ENCODE assay signal across 25 cellular contexts in the genomic region with DNA sequence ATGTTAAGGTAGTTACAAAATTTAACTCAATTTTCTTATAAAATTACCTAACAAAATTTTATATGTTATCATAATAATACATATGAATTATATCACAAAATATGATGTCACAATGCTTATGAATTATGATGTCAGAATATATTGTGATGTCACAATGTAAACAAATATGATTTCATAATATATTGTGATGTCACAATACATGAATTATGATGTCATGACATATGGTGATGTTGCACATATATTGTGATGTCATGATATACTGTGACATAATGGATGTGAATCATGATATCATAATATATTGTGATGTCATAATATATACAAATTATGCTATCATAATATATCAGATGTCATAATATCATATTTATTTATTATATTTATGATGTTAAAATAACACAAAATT.
DNase-seq lines count a peak whose midpoint lies in the region; ATAC-seq, FAIRE-seq and TF ChIP-seq lines count a peak whose summit lies in the region.
"Had no signal": no experiment of that assay in that cellular context is flagged by ENCODE, and none has a peak within 500 bp of the region (broad histone marks: within the 10 kb centered on the region; RNA-seq: fewer than 3 reads in every experiment).

No MANE protein-coding gene starts in this region.

- H3K27ac Mint-ChIP-seq in GM23338: no peak overlapping the region
- no peak overlapping the region for H3K27ac Mint-ChIP-seq in naive thymus-derived CD4-positive, alpha-beta T cell
- H3K27ac Mint-ChIP-seq: CD8-positive, alpha-beta T cell; IgD-negative memory B cell had no signal

- no peaks in the 10 kb centered on the region for H3K4me1 Mint-ChIP-seq in GM23338
- no peaks in the 10 kb centered on the region for H3K4me1 Mint-ChIP-seq in naive thymus-derived CD4-positive, alpha-beta T cell
- H3K4me1 Mint-ChIP-seq: IgD-negative memory B cell had no signal

- H3K36me3 ChIP-seq in GM23338 (ENCODE audit: insufficient read depth) (peaks cover 7% of the 10 kb centered on the region; the same call in 1 of the 2 replicates), kidney (ENCODE audit: control insufficient read depth in 1 of 2, insufficient read depth in 2 of 2, low read length in 2 of 2) (no peaks in the 10 kb centered on the region)
- no peaks in the 10 kb centered on the region for H3K36me3 ChIP-seq in naive thymus-derived CD4-positive, alpha-beta T cell (ENCODE audit: control insufficient read depth in 2 of 3, insufficient read depth in 3 of 3, low read length in 3 of 3)
- H3K36me3 ChIP-seq: HAP-1, SJSA1 had no signal

- peaks cover 22% of the 10 kb centered on the region; the same call in 2 of the 3 replicates for H3K36me3 Mint-ChIP-seq in GM23338 (ENCODE audit: low read depth)
- no peaks in the 10 kb centered on the region for H3K36me3 Mint-ChIP-seq in naive thymus-derived CD4-positive, alpha-beta T cell
- H3K36me3 Mint-ChIP-seq: CD8-positive, alpha-beta T cell; IgD-negative memory B cell had no signal

- no peak overlapping the region for H3K27ac ChIP-seq in GM23338 (ENCODE audit: low read depth)
- H3K27ac ChIP-seq in kidney (ENCODE audit: low read depth in 2 of 2, low read length in 2 of 2): no peak overlapping the region
- no peak overlapping the region for H3K27ac ChIP-seq in naive thymus-derived CD4-positive, alpha-beta T cell (ENCODE audit: low read depth, low read length)
- H3K27ac ChIP-seq: HL-60, SJSA1 had no signal

- H3K27me3 ChIP-seq in GM23338 (ENCODE audit: insufficient read depth): no peaks in the 10 kb centered on the region
- H3K27me3 ChIP-seq in naive thymus-derived CD4-positive, alpha-beta T cell (ENCODE audit: control insufficient read depth in 2 of 2, insufficient read depth in 2 of 2, low read length in 2 of 2): no peaks in the 10 kb centered on the region
- H3K27me3 ChIP-seq: SJSA1 had no signal

- H3K9me3 Mint-ChIP-seq in GM23338: peaks cover 89% of the 10 kb centered on the region
- H3K9me3 Mint-ChIP-seq in naive thymus-derived CD4-positive, alpha-beta T cell: peaks cover 5 to 60% (median 22%) of the 10 kb centered on the region in 11 donors

- H4K20me1 ChIP-seq in GM23338 (replicated peaks; ENCODE audit: insufficient read depth): no peaks in the 10 kb centered on the region

- FAIRE-seq in kidney (lab: Jason Lieb, UNC) (peak; percentile 52), GM19239 (lab: Jason Lieb, UNC) (no peak)

- no peaks in the 10 kb centered on the region for H3K79me2 ChIP-seq in GM23338 (replicated peaks; ENCODE audit: insufficient read depth)

- ATAC-seq in GM23338: no peak
- ATAC-seq in naive thymus-derived CD4-positive, alpha-beta T cell: no peak
- ATAC-seq: CD8-positive, alpha-beta T cell; Right ventricle myocardium inferior had no signal

- H3K9me3 ChIP-seq in kidney (ENCODE audit: control insufficient read depth in 1 of 2, low read length in 2 of 2): no peaks in the 10 kb centered on the region
- peaks cover 0 to 4% (median 0%) of the 10 kb centered on the region in 3 experiments for H3K9me3 ChIP-seq in naive thymus-derived CD4-positive, alpha-beta T cell (ENCODE audit: control insufficient read depth in 2 of 3, low read length in 3 of 3)
- H3K9me3 ChIP-seq: HAP-1, SJSA1 had no signal

- intact Hi-C loops in kidney (cut with DNase I): no loop called here
- intact Hi-C loops in naive thymus-derived CD4-positive, alpha-beta T cell (cut with micrococcal nuclease): no loop called here

- DNase-seq in GM23338 (ENCODE audit: low spot score) (no peak), LHCN-M2 (ENCODE audit: low read depth) (peak; percentile 0), amniotic epithelial cell (ENCODE audit: low read depth) (peak; percentile 0), kidney (no peak), NCI-H2171 treated with DMSO at 0.1 percent for 48 hours (lab: John Stamatoyannopoulos, UW) (no peak), NCI-H2081 treated with DMSO at 0.1 percent for 48 hours (lab: John Stamatoyannopoulos, UW) (no peak), GM19239 (ENCODE audit: insufficient read length, low spot score) (no peak)
- no peak for DNase-seq in naive thymus-derived CD4-positive, alpha-beta T cell
- DNase-seq: C1 segment of cervical spinal cord; Calu3; CD8-positive, alpha-beta T cell; DMS153; GF-D8; MM.1S; NCI-H1092; NCI-H1436; NCI-H187 treated with DMSO at 0.1 percent for 48 hours; NCI-H226; NCI-H524 treated with DMSO at 0.1 percent for 48 hours; NCI-H82 had no signal

- H3K4me3 Mint-ChIP-seq in GM23338: no peak overlapping the region
- H3K4me3 Mint-ChIP-seq in naive thymus-derived CD4-positive, alpha-beta T cell: no peak overlapping the region
- H3K4me3 Mint-ChIP-seq: CD8-positive, alpha-beta T cell; IgD-negative memory B cell had no signal

- no peak overlapping the region for H3K4me2 ChIP-seq in GM23338

- no peaks in the 10 kb centered on the region for H3K4me1 ChIP-seq in GM23338 (ENCODE audit: insufficient read depth)
- H3K4me1 ChIP-seq in kidney (ENCODE audit: control insufficient read depth in 1 of 2, insufficient read depth in 1 of 2, low read depth in 1 of 2, low read length in 2 of 2): no peaks in the 10 kb centered on the region
- no peaks in the 10 kb centered on the region for H3K4me1 ChIP-seq in naive thymus-derived CD4-positive, alpha-beta T cell (ENCODE audit: control insufficient read depth in 2 of 2, insufficient read depth in 2 of 2, low read length in 2 of 2)
- H3K4me1 ChIP-seq: HAP-1, SJSA1 had no signal

- H3F3A ChIP-seq in GM23338 (replicated peaks; ENCODE audit: low read depth): no peaks in the 10 kb centered on the region

- H3K4me3 ChIP-seq in GM23338 (no peak overlapping the region), kidney (ENCODE audit: low read length in 2 of 2) (no peak overlapping the region)
- H3K4me3 ChIP-seq in naive thymus-derived CD4-positive, alpha-beta T cell (ENCODE audit: low read length): no peak overlapping the region
- H3K4me3 ChIP-seq: HAP-1, SJSA1 had no signal

- POLR2A ChIA-PET in naive thymus-derived CD4-positive, alpha-beta T cell (lab: Charles Lee): no interaction called here

- H3K9ac ChIP-seq in kidney (ENCODE audit: low read length in 2 of 2): no peak overlapping the region

- H3K27me3 Mint-ChIP-seq in GM23338 (ENCODE audit: insufficient read depth, low read depth, poor library complexity): no peaks in the 10 kb centered on the region
- H3K27me3 Mint-ChIP-seq in naive thymus-derived CD4-positive, alpha-beta T cell: no peaks in the 10 kb centered on the region
- H3K27me3 Mint-ChIP-seq: IgD-negative memory B cell had no signal

- CTCF ChIA-PET in naive thymus-derived CD4-positive, alpha-beta T cell (lab: Charles Lee): no interaction called here

- TF ChIP-seq CTCF in GM23338 (conservative IDR thresholded peaks at IDR 0.05; ENCODE audit: low read depth in 2 of 2) (no peak), kidney (IDR thresholded peaks at IDR 0.05; ENCODE audit: borderline replicate concordance, extremely low read depth, insufficient read depth) (no peak)

- no peak overlapping the region for H2AFZ ChIP-seq in GM23338

- H3K9me2 ChIP-seq in GM23338 (ENCODE audit: insufficient read depth): no peaks in the 10 kb centered on the region

TF ChIP-seq in GM23338, 12 proteins besides CTCF, POLR2A, EP300 and RAD21:
- no peak for TF ChIP-seq POLR2AphosphoS5 (IDR thresholded peaks at IDR 0.05; ENCODE audit: low read depth)
- TF ChIP-seq CREB1 (CRISPR knock-in tag; IDR thresholded peaks at IDR 0.05; ENCODE audit: low read depth): peak; percentile 59
- TF ChIP-seq NANOG (IDR thresholded peaks at IDR 0.05; ENCODE audit: borderline replicate concordance): no peak

Comparison
In these comparisons a context has a peak if more than half of its experiments do, and no peak if none do; other contexts are left out.
1. DNase-seq: peak in LHCN-M2 (single experiment) and amniotic epithelial cell (single experiment); none in GM23338 (single experiment), kidney (single experiment), NCI-H2171 treated with DMSO at 0.1 percent for 48 hours (single experiment), NCI-H2081 treated with DMSO at 0.1 percent for 48 hours (single experiment), GM19239 (single experiment) and naive thymus-derived CD4-positive, alpha-beta T cell (0 of 9).